Comparison of ENCODE assay signal across 18 cellular contexts in the genomic region with DNA sequence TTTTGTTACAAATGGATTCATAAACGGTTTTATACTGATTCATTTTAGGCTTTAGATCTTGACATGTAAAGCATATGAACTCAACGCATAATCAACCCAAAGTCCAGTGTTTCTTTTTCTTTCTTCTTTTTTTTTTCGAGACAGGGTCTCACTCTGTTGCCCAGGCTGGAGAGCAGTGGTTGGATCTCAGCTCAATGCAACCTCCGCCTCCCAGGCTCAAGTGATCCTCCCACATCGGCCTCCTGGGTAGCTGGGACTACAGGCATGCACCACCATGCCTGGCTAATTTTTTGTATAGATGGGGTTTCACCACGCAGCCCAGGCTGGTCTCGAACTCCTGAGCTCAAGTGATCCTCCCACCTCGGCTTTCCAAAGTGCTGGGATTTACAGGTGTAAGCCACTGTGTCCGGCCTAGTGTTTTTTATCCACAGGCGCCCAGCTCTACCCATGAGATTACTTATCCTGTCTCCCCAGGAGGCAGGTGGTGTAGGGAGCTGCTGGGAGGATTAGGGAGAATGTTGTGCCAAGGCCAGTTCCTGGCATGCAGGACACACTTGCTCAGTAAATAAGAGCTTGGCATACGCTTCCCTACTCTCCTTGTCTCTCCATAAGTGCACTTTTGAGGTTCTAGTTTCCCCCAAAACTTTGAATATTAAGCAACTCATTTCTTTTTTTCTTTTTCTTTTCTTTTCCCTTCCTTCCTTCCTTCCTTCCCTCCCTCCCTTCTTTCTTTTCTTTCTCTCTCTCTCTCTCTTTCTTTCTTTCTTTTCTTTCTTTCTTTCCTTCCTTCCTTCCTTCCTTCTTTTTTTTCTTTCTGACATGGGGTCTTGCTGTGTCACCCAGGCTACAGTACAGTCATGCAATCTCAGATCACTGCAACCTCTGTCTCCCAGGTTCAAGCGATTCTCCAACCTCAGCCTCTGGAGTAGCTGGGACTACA.
"Had no signal": no experiment of that assay in that cellular context is flagged by ENCODE, and none has a peak within 500 bp of the region (broad histone marks: within the 10 kb centered on the region; RNA-seq: fewer than 3 reads in every experiment).

No MANE protein-coding gene starts in this region.

- FAIRE-seq: urothelium cell line had no signal

- H3K4me3 ChIP-seq: right atrium auricular region, SK-N-MC, smooth muscle cell had no signal

- H3K4me1 ChIP-seq: foreskin keratinocyte had no signal

- H3K9me3 ChIP-seq: right atrium auricular region had no signal

- H3K27me3 ChIP-seq: right atrium auricular region had no signal

- DNase-seq: activated CD4-positive, alpha-beta T cell treated with anti-CD3 and anti-CD28 coated beads for 36 hours; activated CD8-positive, alpha-beta memory T cell treated with anti-CD3 and anti-CD28 coated beads, Interleukin-2, amount 50 U/mL, for 4 hours; activated CD8-positive, alpha-beta T cell treated with anti-CD3 and anti-CD28 coated beads, Interleukin-2, amount 10 ng/mL, durations not matched to agents 7 days and 5 days; activated gamma-delta T cell treated with Interleukin-2 at 50 U/mL for 16 hours; activated naive CD8-positive, alpha-beta T cell treated with anti-CD3 and anti-CD28 coated beads, Interleukin-2, amount 10 ng/mL, durations not matched to agents 7 days and 5 days; brain microvascular endothelial cell; cortex of kidney; effector memory CD4-positive, alpha-beta T cell; foreskin keratinocyte; left cardiac atrium; naive B cell; stimulated activated CD4-positive, alpha-beta T cell treated with anti-CD3 and anti-CD28 coated beads, Interleukin-4, amount 100 ng/mL, for 4 hours; stimulated activated CD8-positive, alpha-beta memory T cell treated with anti-CD3 and anti-CD28 coated beads, Interleukin-4, amount 100 ng/mL, for 48 hours; stimulated activated naive CD4-positive, alpha-beta T cell treated with Interleukin-2 at 50 U/mL for 16 hours had no signal

- H3K36me3 ChIP-seq: brain microvascular endothelial cell, right atrium auricular region had no signal

- ATAC-seq: activated CD4-positive, alpha-beta T cell treated with anti-CD3 and anti-CD28 coated beads for 36 hours; activated CD8-positive, alpha-beta T cell treated with anti-CD3 and anti-CD28 coated beads, Interleukin-2, amount 10 ng/mL, durations not matched to agents 7 days and 5 days; foreskin keratinocyte; left cardiac atrium had no signal

- H3K27ac ChIP-seq: brain microvascular endothelial cell, foreskin keratinocyte, right atrium auricular region, SK-N-MC had no signal
